Comparison of ENCODE assay signal across 12 cellular contexts in the genomic region with DNA sequence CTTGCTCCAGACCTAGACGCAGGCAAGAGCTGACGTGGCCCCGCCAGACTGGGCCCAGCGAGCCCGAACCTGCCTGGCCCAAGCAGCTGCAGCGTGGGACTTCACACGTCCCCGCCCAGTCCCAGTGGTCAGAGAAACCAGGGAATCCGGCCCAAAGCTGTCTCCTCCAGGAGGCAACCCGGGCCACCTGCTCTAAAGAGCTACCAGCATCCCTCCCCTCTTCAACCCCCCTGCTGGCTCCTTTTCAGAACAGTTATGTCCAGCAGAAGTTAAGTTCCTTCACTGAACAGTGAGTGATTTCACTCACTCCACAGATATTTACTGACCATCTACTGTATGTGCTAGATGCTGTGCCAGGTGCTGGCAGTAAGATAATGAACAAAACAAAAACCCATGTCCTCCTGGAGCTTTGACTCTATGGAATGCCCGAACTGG. TPM values are rescaled to one million over a fixed set of nuclear protein-coding genes. Genes with fewer than 3 reads are reported as not detected.
DNase-seq lines count a peak whose midpoint lies in the region; ATAC-seq, FAIRE-seq and TF ChIP-seq lines count a peak whose summit lies in the region.
"Had no signal": no experiment of that assay in that cellular context is flagged by ENCODE, and none has a peak within 500 bp of the region (broad histone marks: within the 10 kb centered on the region; RNA-seq: fewer than 3 reads in every experiment).

No MANE protein-coding gene starts in this region.

- H3K36me3 ChIP-seq in HUES6 (ENCODE audit: control insufficient read depth, insufficient read depth, low read length): no peaks in the 10 kb centered on the region
- H3K36me3 ChIP-seq in body of pancreas (replicated peaks in 1 of 2; ENCODE audit: insufficient read depth in 1 of 2, low read depth in 2 of 2): no peaks in the 10 kb centered on the region
- H3K36me3 ChIP-seq in keratinocyte (ENCODE audit: control insufficient read depth in 2 of 2, extremely low read depth in 1 of 2, insufficient read depth in 2 of 2, low read length in 2 of 2): peaks cover 0 to under 1% of the 10 kb centered on the region in 2 experiments
- no peaks in the 10 kb centered on the region for H3K36me3 ChIP-seq in small intestine (ENCODE audit: control insufficient read depth in 2 of 2, insufficient read depth in 2 of 2, low read length in 2 of 2)

- no peak overlapping the region for H3K4me3 Mint-ChIP-seq in HFFc6
- H3K4me3 Mint-ChIP-seq: activated CD4-positive, alpha-beta T cell treated with anti-CD3 and anti-CD28 coated beads, Interleukin-2, amount 10 ng/mL, durations not matched to agents 7 days and 5 days had no signal

- H3K4me1 Mint-ChIP-seq in HFFc6 (ENCODE audit: low read depth): peaks cover 34% of the 10 kb centered on the region

- peak overlapping the region; percentile 85 for H3K4me2 ChIP-seq in keratinocyte (ENCODE audit: control insufficient read depth, extremely low read depth, insufficient read depth, low read depth, low read length)

- no peak for DNase-seq in body of pancreas
- DNase-seq in keratinocyte (ENCODE audit: low read depth, low spot score): peak; percentile 80
- DNase-seq in small intestine: no peak
- no peak for DNase-seq in NCI-H226
- no peak for DNase-seq in HFFc6
- no peak for DNase-seq in stimulated activated CD4-positive, alpha-beta T cell treated with anti-CD3 and anti-CD28 coated beads, Interleukin-4, amount 100 ng/mL, for 1 hour
- no peak for DNase-seq in NCI-H748 (lab: John Stamatoyannopoulos, UW; ENCODE audit: unreplicated experiment)
- DNase-seq: activated CD4-positive, alpha-beta T cell treated with anti-CD3 and anti-CD28 coated beads, Interleukin-2, amount 10 ng/mL, durations not matched to agents 7 days and 5 days; stimulated activated CD4-positive, alpha-beta T cell treated with anti-CD3 and anti-CD28 coated beads, Interleukin-2, amount 100 ng/mL, for 24 hours had no signal

- intact Hi-C loops in body of pancreas (cut with DNase I): loop anchor here (5.0 kb wide), 1 partner anchor 33 kb away; no protein-coding TSS in a partner anchor

- H3K9me1 ChIP-seq in keratinocyte (ENCODE audit: control insufficient read depth, extremely low read depth, insufficient read depth, low read length): peaks cover 3% of the 10 kb centered on the region

- H3K9ac ChIP-seq in HUES6 (ENCODE audit: low read length) (peak overlapping the region; percentile 11), keratinocyte (ENCODE audit: control insufficient read depth, extremely low read depth, insufficient read depth, low read length) (peak overlapping the region; percentile 96)

- H3K9me3 Mint-ChIP-seq in HFFc6: no peaks in the 10 kb centered on the region
- H3K9me3 Mint-ChIP-seq: activated CD4-positive, alpha-beta T cell treated with anti-CD3 and anti-CD28 coated beads, Interleukin-2, amount 10 ng/mL, durations not matched to agents 7 days and 5 days had no signal

- H3K9me3 ChIP-seq in HUES6 (ENCODE audit: control insufficient read depth, insufficient read depth, low read depth, low read length): no peaks in the 10 kb centered on the region
- H3K9me3 ChIP-seq in body of pancreas: no peaks in the 10 kb centered on the region
- no peaks in the 10 kb centered on the region for H3K9me3 ChIP-seq in keratinocyte (ENCODE audit: control insufficient read depth, low read depth, low read length)
- no peaks in the 10 kb centered on the region for H3K9me3 ChIP-seq in small intestine (ENCODE audit: control insufficient read depth, low read depth)

- peaks cover 24% of the 10 kb centered on the region for H3K79me2 ChIP-seq in keratinocyte (ENCODE audit: control insufficient read depth, insufficient read depth, low read length)

- no peak for ATAC-seq in body of pancreas

- peak overlapping the region; percentile 16 for H2AFZ ChIP-seq in keratinocyte (ENCODE audit: control insufficient read depth, low read length)

- no peak for TF ChIP-seq POLR2A in body of pancreas (IDR thresholded peaks at IDR 0.05)

- H3K27ac ChIP-seq in HUES6 (ENCODE audit: low read depth, low read length): no peak overlapping the region
- H3K27ac ChIP-seq in body of pancreas: peak overlapping the region; percentile 94 to 99 (median 98)
- peak overlapping the region; percentile 84 for H3K27ac ChIP-seq in keratinocyte (ENCODE audit: control insufficient read depth, insufficient read depth, low read length)
- peak overlapping the region; percentile 89 to 98 for H3K27ac ChIP-seq in small intestine (ENCODE audit: low read depth in 1 of 2, low read length in 1 of 2)

- H3K4me1 ChIP-seq in HUES6 (ENCODE audit: control insufficient read depth, insufficient read depth, low read length): peaks cover 52% of the 10 kb centered on the region
- H3K4me1 ChIP-seq in body of pancreas: peaks cover 41% of the 10 kb centered on the region
- peaks cover 50% of the 10 kb centered on the region for H3K4me1 ChIP-seq in keratinocyte (ENCODE audit: control insufficient read depth, extremely low read depth, insufficient read depth, low read length)
- H3K4me1 ChIP-seq in small intestine (ENCODE audit: control insufficient read depth in 2 of 2, insufficient read depth in 1 of 2, low read depth in 1 of 2, low read length in 1 of 2): peaks cover 0 to 6% of the 10 kb centered on the region in 2 donors

- TF ChIP-seq CTCF in body of pancreas (IDR thresholded peaks at IDR 0.05) (no peak), keratinocyte (optimal IDR thresholded peaks at IDR 0.05 in 1 of 3, IDR thresholded peaks at IDR 0.05 in 1 of 3, conservative IDR thresholded peaks at IDR 0.05 in 1 of 3; ENCODE audit: extremely low read depth in 1 of 3, insufficient read depth in 2 of 3, low read length in 3 of 3) (peak in 1 of 3 experiments; percentile 12), HFFc6 (IDR thresholded peaks at IDR 0.05) (no peak)

- WGBS in body of pancreas, 2 donors: 83 to 89% methylated on average over 1 to 11 of the region's 11 CpGs
- WGBS in small intestine, 3 donors: 25 to 56% (median 55%) methylated on average over 11 of the region's 11 CpGs

- H3K27me3 ChIP-seq in HUES6 (ENCODE audit: control insufficient read depth, insufficient read depth, low read length): peaks cover 65% of the 10 kb centered on the region
- no peaks in the 10 kb centered on the region for H3K27me3 ChIP-seq in body of pancreas
- no peaks in the 10 kb centered on the region for H3K27me3 ChIP-seq in keratinocyte (ENCODE audit: control insufficient read depth, extremely low read depth, insufficient read depth, low read length)
- H3K27me3 ChIP-seq in small intestine (ENCODE audit: control insufficient read depth in 2 of 2, insufficient read depth in 2 of 2, low read length in 2 of 2): no peaks in the 10 kb centered on the region

- H3K36me3 Mint-ChIP-seq in HFFc6 (ENCODE audit: low read depth): no peaks in the 10 kb centered on the region

- no peaks in the 10 kb centered on the region for H4K20me1 ChIP-seq in keratinocyte (ENCODE audit: control insufficient read depth, extremely low read depth, insufficient read depth, low read length)

- no peak overlapping the region for H3K27ac Mint-ChIP-seq in HFFc6
- H3K27ac Mint-ChIP-seq: activated CD4-positive, alpha-beta T cell treated with anti-CD3 and anti-CD28 coated beads, Interleukin-2, amount 10 ng/mL, durations not matched to agents 7 days and 5 days had no signal

- dilution Hi-C loops in keratinocyte (cut with MboI; ENCODE audit: extremely low pct_ligation_motif_present, low sequenced_read_pairs): no loop called here

- FAIRE-seq in keratinocyte (lab: Jason Lieb, UNC): peak; percentile 20
- no peak for FAIRE-seq in small intestine (lab: Jason Lieb, UNC)
- FAIRE-seq: G401.6, islet of Langerhans had no signal

- H3K27me3 Mint-ChIP-seq in HFFc6 (ENCODE audit: insufficient read depth): peaks cover 61% of the 10 kb centered on the region

- peak overlapping the region; percentile 84 for H3K4me3 ChIP-seq in HUES6 (ENCODE audit: low read depth, low read length)
- H3K4me3 ChIP-seq in body of pancreas: no peak overlapping the region
- peak overlapping the region in 2 of 3 experiments; percentile 6 to 48 for H3K4me3 ChIP-seq in keratinocyte (ENCODE audit: control insufficient read depth in 2 of 3, extremely low read depth in 1 of 3, insufficient read depth in 2 of 3, low read depth in 1 of 3, low read length in 3 of 3)
- no peak overlapping the region for H3K4me3 ChIP-seq in small intestine (ENCODE audit: low read depth in 1 of 2, low read length in 2 of 2)

RNA-seq across cellular contexts. Expression of a gene that starts 2.1 kb away (rescaled TPM):
- 10 to 100 TPM; 10.5 to 20.2 TPM for total RNA-seq in body of pancreas
- 33.2 to 116 TPM (median 77.5 TPM) in 3 replicates for polyA plus RNA-seq in keratinocyte
- polyA plus RNA-seq in keratinocyte (2011; ENCODE audit: low read depth): 33.5 TPM
- polyA plus RNA-seq in keratinocyte (2011; cell fraction: cytosol; rRNA removed): 34.4 and 44.7 TPM in 2 replicates
- polyA plus RNA-seq in keratinocyte (2011; cell fraction: nucleus; rRNA removed): 180 and 349 TPM in 2 replicates
- 22.9 and 134 TPM in 2 replicates for polyA plus RNA-seq in keratinocyte (2012; ENCODE audit: low replicate concordance)
- 45.9 to 113 TPM (median 67.4 TPM) in 3 replicates for polyA minus RNA-seq in keratinocyte
- polyA minus RNA-seq in keratinocyte (2011; cell fraction: cytosol; rRNA and poly(A)+ RNA removed): 52.0 TPM
- 90.7 and 122 TPM in 2 replicates for polyA minus RNA-seq in keratinocyte (2011; cell fraction: nucleus; rRNA and poly(A)+ RNA removed)
- polyA plus RNA-seq in small intestine: 100 to 1,000 TPM in 2 of 3 donors, 10 to 100 TPM in 1; 50.6 to 166 (median 154) TPM
- under 1 TPM in 1 of 6 experiments, not detected in 5; 0.19 TPM for total RNA-seq in HFFc6 (2021; fragmentation: NEBNext Ultra II Directional; extraction: Animal tissue kit (Norgen Biotek cat#: 25700))

RNA-seq across cellular contexts. Expression of a gene that starts 10.1 kb away (rescaled TPM):
- 10 to 100 TPM; 13.7 to 25.7 TPM for total RNA-seq in body of pancreas
- polyA plus RNA-seq in keratinocyte (54.5 to 72.2 TPM (median 55.6 TPM) in 3 replicates), small intestine (10 to 100 TPM; 44.6 to 99.5 (median 55.9) TPM)
- polyA plus RNA-seq in keratinocyte (2011; ENCODE audit: low read depth): 32.6 TPM
- 47.6 and 49.9 TPM in 2 replicates for polyA plus RNA-seq in keratinocyte (2011; cell fraction: cytosol; rRNA removed)
- 60.5 and 69.1 TPM in 2 replicates for polyA plus RNA-seq in keratinocyte (2011; cell fraction: nucleus; rRNA removed)
- polyA plus RNA-seq in keratinocyte (2012; ENCODE audit: low replicate concordance): 32.2 and 69.6 TPM in 2 replicates
- 32.1 to 59.5 TPM (median 44.3 TPM) in 3 replicates for polyA minus RNA-seq in keratinocyte
- polyA minus RNA-seq in keratinocyte (2011; cell fraction: cytosol; rRNA and poly(A)+ RNA removed): 54.3 TPM
- 9.2 and 19.5 TPM in 2 replicates for polyA minus RNA-seq in keratinocyte (2011; cell fraction: nucleus; rRNA and poly(A)+ RNA removed)
- 10 to 100 TPM; 23.5 to 36.4 (median 29.5) TPM for total RNA-seq in HFFc6 (2021; fragmentation: NEBNext Ultra II Directional; extraction: Animal tissue kit (Norgen Biotek cat#: 25700))

RNA-seq across cellular contexts. Expression of a gene that starts 14.8 kb away (rescaled TPM):
- total RNA-seq in body of pancreas: 100 to 1,000 TPM in 1 of 2 donors, 1 to 10 TPM in 1; 6.2 to 106 TPM
- polyA plus RNA-seq in keratinocyte (29.3 to 54.9 TPM (median 32.3 TPM) in 3 replicates), small intestine (100 to 1,000 TPM; 215 to 306 (median 261) TPM)
- polyA plus RNA-seq in keratinocyte (2011; ENCODE audit: low read depth): 5.5 TPM
- 44.6 and 131 TPM in 2 replicates for polyA plus RNA-seq in keratinocyte (2011; cell fraction: cytosol; rRNA removed)
- 38.4 and 63.2 TPM in 2 replicates for polyA plus RNA-seq in keratinocyte (2011; cell fraction: nucleus; rRNA removed)
- polyA plus RNA-seq in keratinocyte (2012; ENCODE audit: low replicate concordance): 57.3 and 108 TPM in 2 replicates
- polyA minus RNA-seq in keratinocyte: 10.1 to 39.8 TPM (median 11.9 TPM) in 3 replicates
- polyA minus RNA-seq in keratinocyte (2011; cell fraction: cytosol; rRNA and poly(A)+ RNA removed): 46.8 TPM
- polyA minus RNA-seq in keratinocyte (2011; cell fraction: nucleus; rRNA and poly(A)+ RNA removed): 4.3 and 8.0 TPM in 2 replicates
- 100 to 1,000 TPM in 1 of 6 experiments, 10 to 100 TPM in 5; 66.2 to 110 (median 86.2) TPM for total RNA-seq in HFFc6 (2021; fragmentation: NEBNext Ultra II Directional; extraction: Animal tissue kit (Norgen Biotek cat#: 25700))

RNA-seq across cellular contexts. Expression of a gene that starts 46.9 kb away (rescaled TPM):
- total RNA-seq in body of pancreas: 1 to 10 TPM in 1 of 2 donors, not detected in 1; 1.8 TPM
- polyA plus RNA-seq in keratinocyte (3.3 to 9.0 TPM (median 4.4 TPM) in 3 replicates), small intestine (1 to 10 TPM; 2.0 to 7.0 (median 4.5) TPM)
- polyA plus RNA-seq in keratinocyte (2011; ENCODE audit: low read depth): 11.6 TPM
- 4.9 and 6.5 TPM in 2 replicates for polyA plus RNA-seq in keratinocyte (2011; cell fraction: cytosol; rRNA removed)
- 4.7 and 4.9 TPM in 2 replicates for polyA plus RNA-seq in keratinocyte (2011; cell fraction: nucleus; rRNA removed)
- polyA plus RNA-seq in keratinocyte (2012; ENCODE audit: low replicate concordance): 3.9 and 47.4 TPM in 2 replicates
- 3.6 to 8.3 TPM (median 4.2 TPM) in 3 replicates for polyA minus RNA-seq in keratinocyte
- 5.0 TPM for polyA minus RNA-seq in keratinocyte (2011; cell fraction: cytosol; rRNA and poly(A)+ RNA removed)
- polyA minus RNA-seq in keratinocyte (2011; cell fraction: nucleus; rRNA and poly(A)+ RNA removed): 2.5 and 2.8 TPM in 2 replicates
- total RNA-seq in HFFc6 (2021; fragmentation: NEBNext Ultra II Directional; extraction: Animal tissue kit (Norgen Biotek cat#: 25700)): under 1 TPM; 0.25 to 0.87 (median 0.55) TPM

RNA-seq across cellular contexts. Expression of a gene that starts 47.6 kb away (rescaled TPM):
- 10 to 100 TPM; 46.4 to 71.5 TPM for total RNA-seq in body of pancreas
- 99.1 to 183 TPM (median 127 TPM) in 3 replicates for polyA plus RNA-seq in keratinocyte
- 30.8 TPM for polyA plus RNA-seq in keratinocyte (2011; ENCODE audit: low read depth)
- 176 and 199 TPM in 2 replicates for polyA plus RNA-seq in keratinocyte (2011; cell fraction: cytosol; rRNA removed)
- 136 and 150 TPM in 2 replicates for polyA plus RNA-seq in keratinocyte (2011; cell fraction: nucleus; rRNA removed)
- 216 and 229 TPM in 2 replicates for polyA plus RNA-seq in keratinocyte (2012; ENCODE audit: low replicate concordance)
- 140 to 403 TPM (median 203 TPM) in 3 replicates for polyA minus RNA-seq in keratinocyte
- polyA minus RNA-seq in keratinocyte (2011; cell fraction: cytosol; rRNA and poly(A)+ RNA removed): 199 TPM
- 30.2 and 35.8 TPM in 2 replicates for polyA minus RNA-seq in keratinocyte (2011; cell fraction: nucleus; rRNA and poly(A)+ RNA removed)
- 100 to 1,000 TPM; 164 to 286 (median 239) TPM for polyA plus RNA-seq in small intestine
- total RNA-seq in HFFc6 (2021; fragmentation: NEBNext Ultra II Directional; extraction: Animal tissue kit (Norgen Biotek cat#: 25700)): 100 to 1,000 TPM; 231 to 351 (median 285) TPM

Comparison
In these comparisons a context has a peak if more than half of its experiments do, and no peak if none do; other contexts are left out.
1. H3K4me3 ChIP-seq: peak in HUES6 (single experiment) and keratinocyte (2 of 3); none in body of pancreas (0 of 2) and small intestine (0 of 2).
2. RNA of a gene that starts 2.1 kb away (total RNA-seq): 10.5 to 20.2 TPM in body of pancreas; 0.19 TPM in HFFc6; every median in the first group is over 4 times any median in the second.